16 cellular contexts compared by ENCODE assay signal in the genomic region with DNA sequence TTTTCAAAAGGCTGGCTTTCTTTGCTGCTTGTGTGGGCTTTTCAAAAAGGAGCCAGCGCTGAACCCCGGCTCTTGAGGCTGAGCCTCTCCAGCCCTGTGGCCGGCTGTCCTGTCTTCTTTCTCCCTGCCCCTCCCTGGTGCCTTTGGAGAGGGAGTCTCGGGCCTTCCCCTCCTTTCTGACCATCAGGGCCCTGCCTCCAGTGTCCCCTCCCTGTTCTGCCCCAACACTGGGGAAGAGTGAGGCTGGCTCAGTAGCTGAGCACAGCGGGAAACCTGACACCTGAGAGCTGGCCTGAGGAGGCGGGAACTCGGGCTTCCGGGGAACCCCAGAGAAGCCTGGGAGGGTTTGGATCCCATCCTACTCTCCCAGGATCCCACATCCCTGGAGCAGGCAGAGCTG.
DNase-seq lines count a peak whose midpoint lies in the region; ATAC-seq and TF ChIP-seq lines count a peak whose summit lies in the region.
"Had no signal": no experiment of that assay in that cellular context is flagged by ENCODE, and none has a peak within 500 bp of the region (broad histone marks: within the 10 kb centered on the region; RNA-seq: fewer than 3 reads in every experiment).

No MANE protein-coding gene starts in this region.

- peak overlapping the region; percentile 20 for H2AK5ac ChIP-seq in neuronal stem cell (ENCODE audit: low read depth, low read length)

- H3K36me3 ChIP-seq in neuronal stem cell (replicated peaks in 1 of 2; ENCODE audit: control insufficient read depth in 2 of 2, insufficient read depth in 2 of 2, low read length in 2 of 2) = peaks cover 2 to 5% of the 10 kb centered on the region in 2 donors
- H3K36me3 ChIP-seq in tibial nerve = no peaks in the 10 kb centered on the region

- DNase-seq in DMS53 (lab: John Stamatoyannopoulos, UW) (peak; percentile 39), DMS53 treated with DMSO at 0.1 percent for 48 hours (lab: John Stamatoyannopoulos, UW; ENCODE audit: unreplicated experiment) (no peak), HK-2 (ENCODE audit: unreplicated experiment) (peak; percentile 10), ecto neural progenitor cell (ENCODE audit: low spot score) (peak; percentile 51), neuronal stem cell (ENCODE audit: low spot score) (peak; percentile 35), tibial nerve (ENCODE audit: low spot score in 2 of 2) (no peak)
- DNase-seq in activated naive CD4-positive, alpha-beta T cell treated with Interleukin-2 at 50 U/mL for 16 hours = no peak
- DNase-seq: 8988T; activated CD8-positive, alpha-beta T cell treated with anti-CD3 and anti-CD28 coated beads for 36 hours; glutamatergic neuron; kidney glomerular epithelial cell; NCI-H2081 treated with DMSO at 0.1 percent for 48 hours had no signal

- no peak overlapping the region for H3K27ac ChIP-seq in neuronal stem cell (replicated peaks; ENCODE audit: low read length)
- no peak overlapping the region for H3K27ac ChIP-seq in tibial nerve
- H3K27ac ChIP-seq: epithelial cell of prostate, SK-N-MC had no signal

- no peak for ATAC-seq in HG02571 (IDR thresholded peaks at IDR 0.05; ENCODE audit: unreplicated experiment)
- ATAC-seq: activated CD8-positive, alpha-beta T cell treated with anti-CD3 and anti-CD28 coated beads for 36 hours; activated T-helper 17 cell treated with anti-CD3 and anti-CD28 coated beads, Interleukin-2, amount 50 U/mL, for 72 hours had no signal

- H3K14ac ChIP-seq in neuronal stem cell (ENCODE audit: low read length) = no peak overlapping the region

- H2AFZ ChIP-seq in neuronal stem cell (ENCODE audit: low read length) = no peak overlapping the region

- H3K4me2 ChIP-seq in neuronal stem cell (ENCODE audit: insufficient read depth, low read length, poor library complexity, severe bottlenecking) = no peak overlapping the region

- H4K91ac ChIP-seq in neuronal stem cell (ENCODE audit: low read depth, low read length, poor library complexity) = no peak overlapping the region

- no peak overlapping the region for H3K4ac ChIP-seq in neuronal stem cell (ENCODE audit: low read length)

- peak overlapping the region; percentile 64 for H3K18ac ChIP-seq in neuronal stem cell (ENCODE audit: low read length)

- H2BK5ac ChIP-seq in neuronal stem cell (ENCODE audit: low read length) = no peak overlapping the region

- no peak for TF ChIP-seq EP300 in tibial nerve (IDR thresholded peaks at IDR 0.05)

- H2BK120ac ChIP-seq in neuronal stem cell (ENCODE audit: low read depth, low read length) = no peak overlapping the region

- no peak for TF ChIP-seq POLR2A in tibial nerve (IDR thresholded peaks at IDR 0.05)

- H3K79me1 ChIP-seq in neuronal stem cell (ENCODE audit: low read depth, low read length) = peaks cover 5% of the 10 kb centered on the region

- no peak overlapping the region for H3K23ac ChIP-seq in neuronal stem cell (ENCODE audit: low read depth, low read length, poor library complexity)

- peaks cover 0 to 23% of the 10 kb centered on the region in 2 donors for H3K4me1 ChIP-seq in neuronal stem cell (ENCODE audit: control insufficient read depth in 2 of 2, insufficient read depth in 1 of 2, low read depth in 1 of 2, low read length in 2 of 2)
- H3K4me1 ChIP-seq in tibial nerve = peaks cover 0 to 5% (median 0%) of the 10 kb centered on the region in 4 donors

- H3K9me3 ChIP-seq in neuronal stem cell (replicated peaks in 1 of 2; ENCODE audit: control insufficient read depth in 2 of 2, insufficient read depth in 1 of 2, low read depth in 1 of 2, low read length in 2 of 2) = peaks cover 2 to 4% of the 10 kb centered on the region in 2 donors
- no peaks in the 10 kb centered on the region for H3K9me3 ChIP-seq in tibial nerve

- no peak overlapping the region for H2BK12ac ChIP-seq in neuronal stem cell (ENCODE audit: low read length)

- no peak overlapping the region for H3K9ac ChIP-seq in neuronal stem cell (ENCODE audit: low read depth, low read length, poor library complexity)

- H4K8ac ChIP-seq in neuronal stem cell (ENCODE audit: low read depth, low read length) = no peak overlapping the region

- H3K4me3 ChIP-seq in neuronal stem cell (ENCODE audit: low read length in 2 of 2) (no peak overlapping the region), tibial nerve (no peak overlapping the region)
- H3K4me3 ChIP-seq: SK-N-MC had no signal

- no peak overlapping the region for H2BK15ac ChIP-seq in neuronal stem cell (ENCODE audit: low read length)

- WGBS in neuronal stem cell (ENCODE audit: extremely low coverage in 2 of 2, insufficient read length in 2 of 2, insufficient replicate concordance in 1 of 2), 2 donors = no CpG with 5 or more reads among the region's 8 CpGs
- WGBS in tibial nerve, 2 donors = 60 to 66% methylated on average over 7 to 8 of the region's 8 CpGs

- H3K27me3 ChIP-seq in neuronal stem cell (ENCODE audit: control insufficient read depth in 3 of 3, insufficient read depth in 3 of 3, low read depth in 1 of 3, low read length in 3 of 3) = no peaks in the 10 kb centered on the region
- no peaks in the 10 kb centered on the region for H3K27me3 ChIP-seq in tibial nerve

- TF ChIP-seq CTCF in tibial nerve (IDR thresholded peaks at IDR 0.05) = no peak

Comparison
In these comparisons a context has a peak if more than half of its experiments do, and no peak if none do; other contexts are left out.
1. DNase-seq: peak in DMS53 (single experiment), HK-2 (single experiment), ecto neural progenitor cell (single experiment) and neuronal stem cell (single experiment); none in DMS53 treated with DMSO at 0.1 percent for 48 hours (single experiment), activated naive CD4-positive, alpha-beta T cell treated with Interleukin-2 at 50 U/mL for 16 hours (single experiment) and tibial nerve (0 of 2).